8 cellular contexts compared by ENCODE assay signal in the genomic region with DNA sequence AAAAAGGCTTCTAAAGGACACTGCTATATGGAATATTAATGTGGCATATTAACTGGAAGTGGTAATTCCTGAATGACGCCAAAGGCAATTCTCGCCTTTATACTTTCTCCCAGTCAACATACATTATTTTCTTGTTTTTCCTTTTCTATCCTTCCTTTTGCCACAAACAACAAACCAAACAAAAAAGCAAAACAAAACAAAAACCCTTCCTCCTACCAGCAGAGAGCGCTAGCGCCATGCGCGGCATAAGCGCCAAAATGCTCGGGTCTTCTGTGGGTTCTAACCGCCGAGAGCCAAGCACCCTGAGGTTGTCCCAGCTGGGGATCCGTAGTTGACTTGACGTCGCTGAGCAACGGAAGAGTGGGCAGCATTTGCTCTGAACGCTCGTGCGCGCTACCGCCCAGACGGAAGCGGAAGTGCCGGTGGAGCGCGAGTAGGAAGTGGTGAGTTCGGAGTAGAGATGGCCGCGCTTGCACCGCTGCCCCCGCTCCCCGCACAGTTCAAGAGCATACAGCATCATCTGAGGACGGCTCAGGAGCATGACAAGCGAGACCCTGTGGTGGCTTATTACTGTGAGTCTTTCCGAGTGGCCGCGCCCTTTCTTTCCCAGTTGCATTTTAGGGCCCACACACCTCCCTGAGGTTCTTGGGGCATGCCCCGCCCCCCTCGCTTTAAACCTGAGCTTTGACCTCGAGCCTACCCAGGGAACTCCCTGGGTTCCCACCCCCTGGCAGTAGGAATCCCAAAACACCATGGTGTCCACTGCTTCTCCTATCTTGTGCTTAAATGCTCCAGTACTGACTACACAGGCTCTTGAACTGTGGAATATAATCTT. TPM values are rescaled to one million over a fixed set of nuclear protein-coding genes. Genes with fewer than 3 reads are reported as not detected.
DNase-seq lines count a peak whose midpoint lies in the region; ATAC-seq and TF ChIP-seq lines count a peak whose summit lies in the region.

A gene (minus strand): TSS at position 295 of the 835 bp plus-strand sequence. CDS start 58,464 bp downstream, outside the sequence.
A gene with protein sequence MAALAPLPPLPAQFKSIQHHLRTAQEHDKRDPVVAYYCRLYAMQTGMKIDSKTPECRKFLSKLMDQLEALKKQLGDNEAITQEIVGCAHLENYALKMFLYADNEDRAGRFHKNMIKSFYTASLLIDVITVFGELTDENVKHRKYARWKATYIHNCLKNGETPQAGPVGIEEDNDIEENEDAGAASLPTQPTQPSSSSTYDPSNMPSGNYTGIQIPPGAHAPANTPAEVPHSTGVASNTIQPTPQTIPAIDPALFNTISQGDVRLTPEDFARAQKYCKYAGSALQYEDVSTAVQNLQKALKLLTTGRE (plus strand): TSS at position 436 of the 835 bp plus-strand sequence. CDS start 25 bp downstream, at position 461.

- H3K4me3 ChIP-seq in OCI-LY3 (ENCODE audit: low read length), result peak within 1 kb of the TSS; percentile 90

- no peaks in the 10 kb centered on the region for H3K9me3 ChIP-seq in OCI-LY3 (ENCODE audit: insufficient read depth, low read length)

- no peaks in the 10 kb centered on the region for H3K27me3 ChIP-seq in OCI-LY3 (ENCODE audit: low read depth, low read length)

- H3K79me2 ChIP-seq in OCI-LY3 (ENCODE audit: low read length), result peaks cover 46% of the 10 kb centered on the region

- peak; percentile 76 for TF ChIP-seq CTCF in OCI-LY3 (IDR thresholded peaks at IDR 0.05; ENCODE audit: low read depth, low read length)

- peak within 1 kb of the TSS; percentile 99 for H2AFZ ChIP-seq in OCI-LY3 (ENCODE audit: low read depth, low read length)

- peak within 1 kb of the TSS; percentile 72 for H3K9ac ChIP-seq in OCI-LY3 (ENCODE audit: low read length)

- peak; percentile 99 for ATAC-seq in GM21526 (IDR thresholded peaks at IDR 0.05; ENCODE audit: low FRiP score, unreplicated experiment)

- peak within 1 kb of the TSS; percentile 77 for H3K4me2 ChIP-seq in OCI-LY3 (ENCODE audit: low read length)

- H3K36me3 ChIP-seq in OCI-LY3 (replicated peaks; ENCODE audit: low read depth, low read length), result no peaks in the 10 kb centered on the region

- peaks cover 13% of the 10 kb centered on the region for H3K4me1 ChIP-seq in OCI-LY3 (ENCODE audit: low read length)

- H3K27ac ChIP-seq in OCI-LY3 (ENCODE audit: low read length), result no peak within 1 kb of the TSS
- peak within 1 kb of the TSS; percentile 28 for H3K27ac ChIP-seq in epithelial cell of prostate

- H4K20me1 ChIP-seq in OCI-LY3 (ENCODE audit: insufficient read depth, low read length), result no peaks in the 10 kb centered on the region

- peak; percentile 97 for DNase-seq in DMS153 (lab: John Stamatoyannopoulos, UW)
- DNase-seq in HuH-7.5 (ENCODE audit: low spot score), result peak; percentile 56
- peak; percentile 92 for DNase-seq in activated T-cell treated with anti-CD3 and anti-CD28 coated beads for 4 hours
- DNase-seq in epithelial cell of prostate (ENCODE audit: low read depth, low spot score), result peak; percentile 98
- peak; percentile 99 for DNase-seq in mucosa of gallbladder (ENCODE audit: low spot score)
- peak; percentile 91 to 92 for DNase-seq in stimulated activated CD8-positive, alpha-beta memory T cell treated with anti-CD3 and anti-CD28 coated beads, Interleukin-4, amount 100 ng/mL, for 4 hours (ENCODE audit: low read depth in 2 of 2, low spot score in 1 of 2)

RNA-seq across cellular contexts. Expression of the first gene that starts in this region (rescaled TPM):
- total RNA-seq in mucosa of gallbladder, result not detected

RNA-seq across cellular contexts. Expression of the second gene that starts in this region (rescaled TPM):
- total RNA-seq in mucosa of gallbladder, result 33.3 TPM
